ENCODE assay signal across 8 cellular contexts in genomic region chr17:51764387-51764971, GRCh38.
A peak's percentile ranks its signal among the peaks of the same experiment; 100 is the strongest.
DNase-seq lines count a peak whose midpoint lies in the region; ATAC-seq and TF ChIP-seq lines count a peak whose summit lies in the region.

No MANE protein-coding gene starts in this region.

- no peak overlapping the region for H3K4me3 Mint-ChIP-seq in activated CD4-positive, alpha-beta memory T cell treated with anti-CD3 and anti-CD28 coated beads, Interleukin-2, amount 10 ng/mL, durations not matched to agents 7 days and 5 days
- no peak overlapping the region for H3K4me3 Mint-ChIP-seq in naive thymus-derived CD4-positive, alpha-beta T cell

- H3K4me3 ChIP-seq in naive thymus-derived CD4-positive, alpha-beta T cell (ENCODE audit: low read length) = no peak overlapping the region
- H3K4me3 ChIP-seq in thyroid gland (replicated peaks in 1 of 3) = no peak overlapping the region

- TF ChIP-seq POLR2A in erythroblast (IDR thresholded peaks at IDR 0.05; ENCODE audit: low read length) (no peak), thyroid gland (IDR thresholded peaks at IDR 0.05) (no peak)

- H3K27ac Mint-ChIP-seq in activated CD4-positive, alpha-beta memory T cell treated with anti-CD3 and anti-CD28 coated beads, Interleukin-2, amount 10 ng/mL, durations not matched to agents 7 days and 5 days = no peak overlapping the region
- H3K27ac Mint-ChIP-seq in naive thymus-derived CD4-positive, alpha-beta T cell = no peak overlapping the region

- peaks cover 6% of the 10 kb centered on the region for H3K4me1 Mint-ChIP-seq in activated CD4-positive, alpha-beta memory T cell treated with anti-CD3 and anti-CD28 coated beads, Interleukin-2, amount 10 ng/mL, durations not matched to agents 7 days and 5 days
- no peaks in the 10 kb centered on the region for H3K4me1 Mint-ChIP-seq in naive thymus-derived CD4-positive, alpha-beta T cell

- DNase-seq in DMS153 (lab: John Stamatoyannopoulos, UW) (peak; percentile 76), NCI-H748 (lab: John Stamatoyannopoulos, UW; ENCODE audit: unreplicated experiment) (peak; percentile 81), erythroblast (lab: John Stamatoyannopoulos, UW) (peak; percentile 46 to 71), thyroid gland (peak; percentile 37 to 51)
- DNase-seq in activated CD4-positive, alpha-beta memory T cell treated with anti-CD3 and anti-CD28 coated beads, Interleukin-2, amount 10 ng/mL, durations not matched to agents 7 days and 5 days = peak; percentile 54
- peak in 8 of 9 donors; percentile 8 to 49 (median 36) for DNase-seq in naive thymus-derived CD4-positive, alpha-beta T cell

- H3K27me3 Mint-ChIP-seq in activated CD4-positive, alpha-beta memory T cell treated with anti-CD3 and anti-CD28 coated beads, Interleukin-2, amount 10 ng/mL, durations not matched to agents 7 days and 5 days = peaks cover 11% of the 10 kb centered on the region
- H3K27me3 Mint-ChIP-seq in naive thymus-derived CD4-positive, alpha-beta T cell = peaks cover 10 to 59% (median 35%) of the 10 kb centered on the region in 5 donors

- CTCF ChIA-PET in activated CD4-positive, alpha-beta memory T cell treated with anti-CD3 and anti-CD28 coated beads, Interleukin-2, amount 10 ng/mL, durations not matched to agents 7 days and 5 days (lab: Charles Lee) = interaction anchor here (0.5 to 3.2 kb wide), 8 partner anchors 9 to 1370 kb away, joined by 3 to 24 read pairs (median 4); no protein-coding TSS in a partner anchor
- CTCF ChIA-PET in naive thymus-derived CD4-positive, alpha-beta T cell (lab: Charles Lee) = interaction anchor here (0.7 to 1.5 kb wide), 5 partner anchors 8 to 393 kb away, joined by 3 to 4 read pairs (median 3); no protein-coding TSS in a partner anchor

- H3K36me3 ChIP-seq in naive thymus-derived CD4-positive, alpha-beta T cell (ENCODE audit: control insufficient read depth in 2 of 3, insufficient read depth in 3 of 3, low read length in 3 of 3) = no peaks in the 10 kb centered on the region
- H3K36me3 ChIP-seq in thyroid gland = no peaks in the 10 kb centered on the region

- TF ChIP-seq CTCF in thyroid gland (IDR thresholded peaks at IDR 0.05) = peak; percentile 55 to 93 (median 79)

- H3K9me3 ChIP-seq in naive thymus-derived CD4-positive, alpha-beta T cell (ENCODE audit: control insufficient read depth in 2 of 3, low read length in 3 of 3) = no peaks in the 10 kb centered on the region
- no peaks in the 10 kb centered on the region for H3K9me3 ChIP-seq in thyroid gland

- H3K36me3 Mint-ChIP-seq in activated CD4-positive, alpha-beta memory T cell treated with anti-CD3 and anti-CD28 coated beads, Interleukin-2, amount 10 ng/mL, durations not matched to agents 7 days and 5 days (ENCODE audit: low read depth) = no peaks in the 10 kb centered on the region
- no peaks in the 10 kb centered on the region for H3K36me3 Mint-ChIP-seq in naive thymus-derived CD4-positive, alpha-beta T cell

- ATAC-seq in GM21360 (IDR thresholded peaks at IDR 0.05; ENCODE audit: unreplicated experiment) = peak; percentile 91
- ATAC-seq in HG03565 (IDR thresholded peaks at IDR 0.05; ENCODE audit: unreplicated experiment) = peak; percentile 95
- ATAC-seq in naive thymus-derived CD4-positive, alpha-beta T cell = peak; percentile 83

- POLR2A ChIA-PET in activated CD4-positive, alpha-beta memory T cell treated with anti-CD3 and anti-CD28 coated beads, Interleukin-2, amount 10 ng/mL, durations not matched to agents 7 days and 5 days (lab: Charles Lee) = no interaction called here
- POLR2A ChIA-PET in naive thymus-derived CD4-positive, alpha-beta T cell (lab: Charles Lee) = no interaction called here

- WGBS in thyroid gland, 2 donors = 12 to 16% methylated on average over 4 of the region's 4 CpGs

- no peaks in the 10 kb centered on the region for H3K9me3 Mint-ChIP-seq in activated CD4-positive, alpha-beta memory T cell treated with anti-CD3 and anti-CD28 coated beads, Interleukin-2, amount 10 ng/mL, durations not matched to agents 7 days and 5 days
- no peaks in the 10 kb centered on the region for H3K9me3 Mint-ChIP-seq in naive thymus-derived CD4-positive, alpha-beta T cell

- intact Hi-C loops in naive thymus-derived CD4-positive, alpha-beta T cell (cut with micrococcal nuclease) = loop anchor here (1.0 to 2.0 kb wide), 2 partner anchors 342 to 466 kb away; no protein-coding TSS in a partner anchor
- intact Hi-C loops in thyroid gland (cut with DNase I) = loop anchor here (5.0 kb wide), 1 partner anchor 333 kb away; no protein-coding TSS in a partner anchor

- H3K4me1 ChIP-seq in naive thymus-derived CD4-positive, alpha-beta T cell (ENCODE audit: control insufficient read depth in 2 of 2, insufficient read depth in 2 of 2, low read length in 2 of 2) = no peaks in the 10 kb centered on the region
- no peaks in the 10 kb centered on the region for H3K4me1 ChIP-seq in thyroid gland

- no peaks in the 10 kb centered on the region for H3K27me3 ChIP-seq in naive thymus-derived CD4-positive, alpha-beta T cell (ENCODE audit: control insufficient read depth in 2 of 2, insufficient read depth in 2 of 2, low read length in 2 of 2)
- H3K27me3 ChIP-seq in thyroid gland = no peaks in the 10 kb centered on the region

- no peak overlapping the region for H3K27ac ChIP-seq in naive thymus-derived CD4-positive, alpha-beta T cell (ENCODE audit: low read depth, low read length)
- H3K27ac ChIP-seq in thyroid gland = no peak overlapping the region
